In the genomic region with DNA sequence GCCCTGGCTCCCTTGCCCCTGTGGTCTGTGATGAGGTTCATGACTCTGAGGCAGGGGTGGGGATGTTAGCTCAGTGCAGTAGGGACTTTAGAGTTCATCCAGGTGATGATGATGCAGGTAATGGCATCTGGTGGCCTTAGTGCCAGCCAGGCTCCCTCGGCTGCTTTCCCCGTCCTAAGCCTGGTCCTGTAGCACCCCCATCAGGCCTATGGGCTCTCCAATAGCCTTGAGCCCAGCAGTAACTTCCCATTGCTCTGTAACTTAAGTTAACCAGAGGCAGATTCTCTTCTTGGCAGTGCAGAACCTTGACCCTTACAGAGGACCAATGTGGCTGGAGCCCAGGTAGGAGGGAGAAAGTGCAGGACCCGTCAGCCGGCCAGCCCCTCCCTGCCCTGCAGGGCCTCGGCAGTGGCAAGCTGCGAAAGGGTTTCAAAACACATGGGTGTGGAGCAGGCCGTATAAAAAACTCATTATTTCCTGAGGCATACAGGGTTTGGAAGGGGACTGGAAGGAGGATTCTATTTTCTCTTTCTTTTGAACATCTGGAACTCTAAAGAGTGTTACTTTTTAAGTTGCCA, we compare ENCODE assay signal across 17 cellular contexts.
A peak's percentile ranks its signal among the peaks of the same experiment; 100 is the strongest.
DNase-seq lines count a peak whose midpoint lies in the region; ATAC-seq and TF ChIP-seq lines count a peak whose summit lies in the region.
"Had no signal": no experiment of that assay in that cellular context is flagged by ENCODE, and none has a peak within 500 bp of the region (broad histone marks: within the 10 kb centered on the region; RNA-seq: fewer than 3 reads in every experiment).

No MANE protein-coding gene starts in this region.

- H3K36me3 Mint-ChIP-seq in HFFc6 (ENCODE audit: low read depth) = no peaks in the 10 kb centered on the region
- H3K36me3 Mint-ChIP-seq: CD8-positive, alpha-beta memory T cell had no signal

- peaks cover 73% of the 10 kb centered on the region for H3K27me3 ChIP-seq in WERI-Rb-1 (ENCODE audit: insufficient read depth, low read depth, severe bottlenecking)
- H3K27me3 ChIP-seq: thyroid gland had no signal

- H3K4me3 ChIP-seq in WERI-Rb-1 (ENCODE audit: low read depth, low read length) = no peak overlapping the region
- H3K4me3 ChIP-seq: gastroesophageal sphincter, thyroid gland had no signal

- no peak overlapping the region for H3K27ac Mint-ChIP-seq in HFFc6
- H3K27ac Mint-ChIP-seq: activated T-helper 1 cell treated with anti-CD3 and anti-CD28 coated beads, Interleukin-12 subunit alpha, Interleukin-12 subunit beta, Interleukin-2, Interleukin-4 antibody, amounts not matched to agents 30 ng/mL and 10 ng/mL and 1 ng/mL, durations not matched to agents 14 hours and 24 hours and 36 hours had no signal

- peaks cover 6% of the 10 kb centered on the region for H3K27me3 Mint-ChIP-seq in HFFc6 (ENCODE audit: insufficient read depth)

- DNase-seq in DMS79 (lab: John Stamatoyannopoulos, UW) (peak; percentile 53), HFFc6 (no peak), WERI-Rb-1 (no peak), medulla oblongata (ENCODE audit: extremely low spot score) (peak; percentile 17), left lobe of liver (ENCODE audit: low spot score) (no peak), NCI-H345 (lab: John Stamatoyannopoulos, UW) (no peak), middle frontal gyrus (ENCODE audit: extremely low spot score, low spot score) (no peak)
- DNase-seq: anterior cingulate cortex; CD8-positive, alpha-beta memory T cell; effector CD4-positive, alpha-beta T cell; left cardiac atrium; NCI-H510A; thyroid gland had no signal

- 0 out of 2 replicates have a peak, but pooled peaks have one; percentile 23 for TF ChIP-seq CTCF in HFFc6 (IDR thresholded peaks at IDR 0.05)
- peak; percentile 38; the same call in 1 of the 2 replicates for TF ChIP-seq CTCF in WERI-Rb-1 (IDR thresholded peaks at IDR 0.05; ENCODE audit: low read depth, low read length)

- H3K4me1 Mint-ChIP-seq in HFFc6 (ENCODE audit: low read depth) = no peaks in the 10 kb centered on the region; the same call in 1 of the 2 replicates
- H3K4me1 Mint-ChIP-seq: CD8-positive, alpha-beta memory T cell had no signal

- no peak overlapping the region for H3K4me3 Mint-ChIP-seq in HFFc6
- H3K4me3 Mint-ChIP-seq: activated T-helper 1 cell treated with anti-CD3 and anti-CD28 coated beads, Interleukin-12 subunit alpha, Interleukin-12 subunit beta, Interleukin-2, Interleukin-4 antibody, amounts not matched to agents 30 ng/mL and 10 ng/mL and 1 ng/mL, durations not matched to agents 14 hours and 24 hours and 36 hours; CD8-positive, alpha-beta memory T cell had no signal

- no peak overlapping the region for H3K27ac ChIP-seq in WERI-Rb-1
- H3K27ac ChIP-seq: gastroesophageal sphincter, neutrophil, thyroid gland had no signal

- no peaks in the 10 kb centered on the region for H3K9me3 ChIP-seq in WERI-Rb-1 (ENCODE audit: severe bottlenecking)
- H3K9me3 ChIP-seq: neutrophil, thyroid gland had no signal

- no peaks in the 10 kb centered on the region for H3K36me3 ChIP-seq in WERI-Rb-1
- H3K36me3 ChIP-seq: gastroesophageal sphincter, neutrophil, thyroid gland had no signal

- peaks cover 5% of the 10 kb centered on the region; the same call in 1 of the 2 replicates for H3K9me3 Mint-ChIP-seq in HFFc6
- H3K9me3 Mint-ChIP-seq: CD8-positive, alpha-beta memory T cell had no signal

- ATAC-seq in HG03135 (IDR thresholded peaks at IDR 0.05; ENCODE audit: unreplicated experiment) (no peak), left lobe of liver (no peak)
- ATAC-seq: gastroesophageal sphincter, left cardiac atrium had no signal

Comparison
In these comparisons a context has a peak if more than half of its experiments do, and no peak if none do; other contexts are left out.
1. DNase-seq: peak in DMS79 (single experiment) and medulla oblongata (single experiment); none in HFFc6 (single experiment), WERI-Rb-1 (single experiment), left lobe of liver (single experiment), NCI-H345 (single experiment) and middle frontal gyrus (single experiment).